23 cellular contexts compared by ENCODE assay signal in genomic region chr11:88623536-88623935, GRCh38.
"Had no signal": no experiment of that assay in that cellular context is flagged by ENCODE, and none has a peak within 500 bp of the region (broad histone marks: within the 10 kb centered on the region; RNA-seq: fewer than 3 reads in every experiment).

No MANE protein-coding gene starts in this region.

- H3K27ac ChIP-seq: body of pancreas, coronary artery, gastroesophageal sphincter, hepatocyte, left ventricle myocardium inferior, right lobe of liver, skin epidermis, uterus had no signal

- H3K27me3 ChIP-seq: body of pancreas, gastroesophageal sphincter, hepatocyte, right lobe of liver, uterus had no signal

- H2AFZ ChIP-seq: hepatocyte had no signal

- H3K9me3 ChIP-seq: body of pancreas, gastroesophageal sphincter, left ventricle myocardium inferior, right lobe of liver, uterus had no signal

- H3K36me3 ChIP-seq: gastroesophageal sphincter, left ventricle myocardium inferior, right lobe of liver, uterus had no signal

- ATAC-seq: body of pancreas; gastroesophageal sphincter; right lobe of liver; stimulated activated effector memory CD8-positive, alpha-beta T cell treated with anti-CD3 and anti-CD28 coated beads, Interleukin-12 subunit alpha, Interleukin-12 subunit beta, amount 100 ng/mL, for 72 hours; stimulated activated naive CD8-positive, alpha-beta T cell treated with anti-CD3 and anti-CD28 coated beads, Interleukin-15, amount 100 ng/mL, for 72 hours had no signal

- H3K4me3 ChIP-seq: body of pancreas, coronary artery, gastroesophageal sphincter, hepatocyte, left ventricle myocardium inferior, right lobe of liver, skin epidermis, uterus had no signal

- DNase-seq: activated CD4-positive, alpha-beta memory T cell treated with anti-CD3 and anti-CD28 coated beads for 36 hours; activated CD4-positive, alpha-beta T cell treated with anti-CD3 and anti-CD28 coated beads, Interleukin-2, amount 10 ng/mL, durations not matched to agents 24 days and 14 days; activated CD4-positive, CD25-positive, alpha-beta regulatory T cell treated with anti-CD3 and anti-CD28 coated beads, Interleukin-2, amount 50 U/mL, for 72 hours; activated CD8-positive, alpha-beta memory T cell treated with anti-CD3 and anti-CD28 coated beads, Interleukin-2, amount 50 U/mL, for 4 hours; activated gamma-delta T cell; activated naive CD4-positive, alpha-beta T cell treated with anti-CD3 and anti-CD28 coated beads, Interleukin-2, amount 10 ng/mL, durations not matched to agents 7 days and 5 days; activated naive CD8-positive, alpha-beta T cell treated with anti-CD3 and anti-CD28 coated beads, Interleukin-2, amount 10 ng/mL, durations not matched to agents 7 days and 5 days; activated T-cell treated with anti-CD3 and anti-CD28 coated beads, Interleukin-2, amount 50 U/mL, for 1 hour; body of pancreas; islet precursor cell; left ventricle myocardium inferior; stimulated activated CD4-positive, alpha-beta T cell treated with anti-CD3 and anti-CD28 coated beads, Interleukin-12 subunit alpha, Interleukin-12 subunit beta, amount 100 ng/mL, for 4 hours; stimulated activated CD4-positive, alpha-beta T cell treated with anti-CD3 and anti-CD28 coated beads, Interleukin-4, amount 100 ng/mL, for 24 hours; stimulated activated naive CD8-positive, alpha-beta T cell treated with anti-CD3 and anti-CD28 coated beads, Interleukin-15, amount 100 ng/mL, for 72 hours; substantia nigra; T-helper 2 cell; uterus had no signal

- H3K4me1 ChIP-seq: body of pancreas, gastroesophageal sphincter, left ventricle myocardium inferior, right lobe of liver, uterus had no signal

- H3K4me2 ChIP-seq: hepatocyte had no signal
